Comparison of ENCODE assay signal across 9 cellular contexts in the genomic region with DNA sequence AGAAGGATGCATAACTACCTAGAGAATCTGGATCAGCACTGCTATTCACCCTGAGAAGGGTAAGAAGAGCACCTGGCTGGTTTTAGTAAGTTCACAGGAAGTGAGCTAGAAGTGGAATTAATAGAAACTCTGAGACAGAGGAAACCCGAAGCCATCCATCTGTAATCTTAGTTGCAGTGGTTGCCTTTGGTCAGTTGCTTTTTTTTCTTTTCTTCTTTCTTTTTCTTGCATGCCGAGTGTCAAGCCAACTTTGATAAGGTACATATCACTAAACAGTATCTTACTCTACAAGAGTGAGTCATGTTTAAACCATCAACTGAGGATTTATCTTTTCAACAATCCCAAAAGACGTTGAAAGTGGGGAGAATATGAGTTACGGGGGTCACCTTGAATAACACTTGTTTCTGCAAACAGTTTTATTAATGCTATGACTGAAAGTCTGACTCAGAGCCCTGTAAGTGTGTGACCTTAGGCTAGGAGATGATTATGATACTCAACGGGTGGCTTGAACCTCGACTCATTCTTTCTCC. TPM values are rescaled to one million over a fixed set of nuclear protein-coding genes. Genes with fewer than 3 reads are reported as not detected.
DNase-seq lines count a peak whose midpoint lies in the region; ATAC-seq, FAIRE-seq and TF ChIP-seq lines count a peak whose summit lies in the region.
"Had no signal": no experiment of that assay in that cellular context is flagged by ENCODE, and none has a peak within 500 bp of the region (broad histone marks: within the 10 kb centered on the region; RNA-seq: fewer than 3 reads in every experiment).

No MANE protein-coding gene starts in this region.

- H3K4me1 ChIP-seq in OCI-LY1 (ENCODE audit: insufficient read depth, low read length, severe bottlenecking): peaks cover 12% of the 10 kb centered on the region
- peaks cover 33% of the 10 kb centered on the region for H3K4me1 ChIP-seq in osteoblast (ENCODE audit: insufficient read depth, low read length)
- H3K4me1 ChIP-seq in kidney (ENCODE audit: control insufficient read depth in 1 of 2, insufficient read depth in 1 of 2, low read depth in 1 of 2, low read length in 2 of 2): no peaks in the 10 kb centered on the region

- H2AFZ ChIP-seq in OCI-LY1 (ENCODE audit: low read length) (no peak overlapping the region), osteoblast (ENCODE audit: low read length) (no peak overlapping the region)

- FAIRE-seq in kidney (lab: Jason Lieb, UNC): no peak
- FAIRE-seq: colon had no signal

- no peak overlapping the region for H3K4me3 ChIP-seq in OCI-LY1 (ENCODE audit: low read depth, low read length, poor library complexity, severe bottlenecking)
- H3K4me3 ChIP-seq in osteoblast (ENCODE audit: insufficient read depth, low read length): no peak overlapping the region
- no peak overlapping the region for H3K4me3 ChIP-seq in kidney (ENCODE audit: low read length in 2 of 2)

- no peaks in the 10 kb centered on the region for H3F3A ChIP-seq in OCI-LY1 (ENCODE audit: insufficient read depth, low read length)

- H3K79me2 ChIP-seq in OCI-LY1 (ENCODE audit: insufficient read depth, low read length) (no peaks in the 10 kb centered on the region), osteoblast (ENCODE audit: insufficient read depth, low read length) (peaks cover 76% of the 10 kb centered on the region)

- ATAC-seq in GM18867 (IDR thresholded peaks at IDR 0.05; ENCODE audit: unreplicated experiment): peak; percentile 82
- peak; percentile 72 for ATAC-seq in HG02588 (IDR thresholded peaks at IDR 0.05; ENCODE audit: unreplicated experiment)

- H3K27me3 ChIP-seq in OCI-LY1 (ENCODE audit: insufficient read depth, low read length): no peaks in the 10 kb centered on the region
- no peaks in the 10 kb centered on the region for H3K27me3 ChIP-seq in osteoblast (ENCODE audit: insufficient read depth, low read length)

- H4K20me1 ChIP-seq in OCI-LY1 (ENCODE audit: insufficient read depth, low read length) (no peaks in the 10 kb centered on the region), osteoblast (ENCODE audit: insufficient read depth, low read length) (peaks cover 8% of the 10 kb centered on the region)

- no peak overlapping the region for H3K9ac ChIP-seq in OCI-LY1 (ENCODE audit: low read length)
- no peak overlapping the region for H3K9ac ChIP-seq in kidney (ENCODE audit: low read length in 2 of 2)

- no peak for DNase-seq in osteoblast (ENCODE audit: insufficient read length, low spot score, missing footprints)
- no peak for DNase-seq in midbrain (lab: John Stamatoyannopoulos, UW)
- no peak for DNase-seq in kidney
- DNase-seq in NCI-H446 (lab: John Stamatoyannopoulos, UW): no peak
- no peak for DNase-seq in GDM1 (lab: John Stamatoyannopoulos, UW)

- H3K36me3 ChIP-seq in OCI-LY1 (ENCODE audit: insufficient read depth, low read length): no peaks in the 10 kb centered on the region
- peaks cover 11% of the 10 kb centered on the region for H3K36me3 ChIP-seq in osteoblast (ENCODE audit: insufficient read depth, low read length)
- H3K36me3 ChIP-seq in kidney (ENCODE audit: control insufficient read depth in 1 of 2, insufficient read depth in 2 of 2, low read length in 2 of 2): no peaks in the 10 kb centered on the region

- TF ChIP-seq CTCF in OCI-LY1 (IDR thresholded peaks at IDR 0.05; ENCODE audit: low read length): no peak
- TF ChIP-seq CTCF in osteoblast (IDR thresholded peaks at IDR 0.05; ENCODE audit: extremely low read depth, low read depth, low read length): no peak
- TF ChIP-seq CTCF in kidney (IDR thresholded peaks at IDR 0.05; ENCODE audit: borderline replicate concordance, extremely low read depth, insufficient read depth): no peak

- H3K27ac ChIP-seq in OCI-LY1 (ENCODE audit: low read depth, low read length, poor library complexity, severe bottlenecking) (no peak overlapping the region), osteoblast (ENCODE audit: low read depth, low read length) (peak overlapping the region; percentile 18), kidney (ENCODE audit: low read depth in 2 of 2, low read length in 2 of 2) (no peak overlapping the region)

- H3K9me3 ChIP-seq in OCI-LY1 (ENCODE audit: low read length): no peaks in the 10 kb centered on the region
- no peaks in the 10 kb centered on the region for H3K9me3 ChIP-seq in osteoblast (ENCODE audit: low read depth, low read length)
- H3K9me3 ChIP-seq in kidney (ENCODE audit: control insufficient read depth in 1 of 2, low read length in 2 of 2): no peaks in the 10 kb centered on the region

- H3K4me2 ChIP-seq in OCI-LY1 (ENCODE audit: low read length) (peak overlapping the region; percentile 24; the same call in 1 of the 2 replicates), osteoblast (ENCODE audit: insufficient read depth, low read length) (peak overlapping the region; percentile 9)

- no peaks in the 10 kb centered on the region for H3K9me2 ChIP-seq in OCI-LY1 (ENCODE audit: low read depth, low read length)

- intact Hi-C loops in kidney (cut with DNase I): no loop called here

RNA-seq across cellular contexts. Expression of a gene that starts 26.7 kb away (rescaled TPM):
- 48.5 and 58.0 TPM in 2 replicates for total RNA-seq in osteoblast
- total RNA-seq in kidney: 127 TPM
- polyA plus RNA-seq in kidney (ENCODE audit: insufficient read depth, low read depth, low replicate concordance): 107 TPM
